In the genomic region with DNA sequence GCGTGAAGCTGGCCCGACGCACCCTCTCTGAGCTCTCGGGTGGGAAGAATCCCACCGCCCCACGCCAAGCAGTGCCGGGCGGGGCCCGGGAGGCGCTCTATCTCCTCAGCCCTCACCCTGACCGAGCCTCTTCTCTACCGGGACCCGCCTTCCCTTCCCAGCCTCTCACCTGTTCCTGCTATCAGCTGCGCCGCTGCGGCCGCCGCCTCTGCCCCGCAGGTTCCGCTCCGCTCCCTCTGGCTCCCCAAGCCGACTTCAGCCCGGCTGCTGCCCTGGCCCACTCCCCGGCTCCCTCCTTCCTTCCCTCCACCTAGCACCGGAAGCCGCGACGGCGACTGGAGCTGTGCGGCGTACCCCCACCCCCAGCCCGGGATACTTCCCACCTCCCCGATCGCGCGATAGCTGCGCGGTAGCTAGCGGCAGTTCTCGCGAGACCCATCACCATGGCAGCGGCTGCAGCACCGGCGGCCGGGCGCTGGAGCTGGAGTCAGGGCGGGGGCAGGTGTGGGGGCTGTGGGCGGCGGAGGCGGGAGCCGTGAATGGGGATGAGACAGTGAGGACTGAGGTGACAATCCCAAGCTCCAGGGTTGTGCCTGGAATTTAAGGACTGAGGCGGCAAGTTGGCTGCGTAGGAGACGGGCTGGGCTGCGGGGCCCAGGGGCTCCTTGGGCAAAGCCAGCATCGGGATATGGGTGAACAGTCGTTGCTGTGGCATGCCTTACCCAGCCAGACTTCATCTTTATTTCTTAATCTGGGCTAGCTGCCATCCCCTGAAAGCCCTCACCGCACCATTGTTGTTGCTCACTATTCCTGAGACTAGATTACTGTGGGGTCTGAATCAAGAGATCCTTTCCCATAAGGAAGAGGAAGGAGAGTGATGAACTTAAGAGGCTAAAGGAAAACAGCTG, we compare ENCODE assay signal across 8 cellular contexts. TPM values are rescaled to one million over a fixed set of nuclear protein-coding genes. Genes with fewer than 3 reads are reported as not detected.
DNase-seq lines count a peak whose midpoint lies in the region; ATAC-seq and TF ChIP-seq lines count a peak whose summit lies in the region.

TSS of gene ARF3 (minus strand) at position 347 of the 908 bp plus-strand sequence. CDS start 16,392 bp downstream, outside the sequence.

- H3K36me3 ChIP-seq in ACC112 (ENCODE audit: insufficient read depth, low read length) = peaks cover 8% of the 10 kb centered on the region; the same call in 1 of the 2 replicates
- H3K36me3 ChIP-seq in spleen = peaks cover 0 to 17% (median 6%) of the 10 kb centered on the region in 6 donors

- peak; percentile 85 for ATAC-seq in GM18873 (IDR thresholded peaks at IDR 0.05; ENCODE audit: low FRiP score, unreplicated experiment)
- ATAC-seq in HG03159 (IDR thresholded peaks at IDR 0.05; ENCODE audit: unreplicated experiment) = peak; percentile 89

- DNase-seq in NCI-H345 (lab: John Stamatoyannopoulos, UW) (peak; percentile 82), caudate nucleus (lab: John Stamatoyannopoulos, UW) (peak in 60 of 61 donors; percentile 43 to 96 (median 85)), inferior parietal cortex (ENCODE audit: extremely low spot score) (peak; percentile 84), spleen (peak; percentile 99)
- DNase-seq in activated CD4-positive, CD25-positive, alpha-beta regulatory T cell (lab: John Stamatoyannopoulos, UW) = peak; percentile 82 to 84 (median 84)

- H3K9me3 ChIP-seq in spleen = no peaks in the 10 kb centered on the region

- peaks cover 42% of the 10 kb centered on the region for H3K79me2 ChIP-seq in ACC112 (ENCODE audit: control insufficient read depth, insufficient read depth, low read length, unreplicated experiment)

- H3K27ac ChIP-seq in ACC112 (ENCODE audit: low read depth, low read length) (peak within 1 kb of the TSS; percentile 30; the same call in 1 of the 2 replicates), caudate nucleus (ENCODE audit: low read depth, low read length) (peak within 1 kb of the TSS; percentile 80), spleen (peak within 1 kb of the TSS; percentile 70 to 93 (median 86))

- peak within 1 kb of the TSS; percentile 94 for H2AFZ ChIP-seq in ACC112 (ENCODE audit: low read length, unreplicated experiment)

- TF ChIP-seq POLR2A in spleen (IDR thresholded peaks at IDR 0.05) = peak in 2 of 3 donors; percentile 54 to 56

- H3K4me1 ChIP-seq in ACC112 (ENCODE audit: control insufficient read depth, insufficient read depth, low read length, unreplicated experiment) = peaks cover 9% of the 10 kb centered on the region
- H3K4me1 ChIP-seq in spleen = peaks cover 17 to 58% (median 42%) of the 10 kb centered on the region in 6 donors

- H3K27me3 ChIP-seq in ACC112 (ENCODE audit: insufficient read depth, low read length) = no peaks in the 10 kb centered on the region
- H3K27me3 ChIP-seq in spleen (replicated peaks in 1 of 7) = no peaks in the 10 kb centered on the region

- TF ChIP-seq CTCF in spleen (IDR thresholded peaks at IDR 0.05 in 8 of 11, conservative IDR thresholded peaks at IDR 0.05 in 3 of 11) = peak in 4 of 11 experiments; percentile 40 to 51 (median 43)

- 0 to 1% (median 1%) methylated on average over 21 to 58 of the region's 58 CpGs for WGBS in spleen, 5 donors

- H3K4me3 ChIP-seq in ACC112 (ENCODE audit: low read depth, low read length) (peak within 1 kb of the TSS; percentile 81), spleen (peak within 1 kb of the TSS; percentile 89 to 100 (median 98))

- intact Hi-C loops in spleen (cut with DNase I; ENCODE audit: low total_unique reads) = no loop called here

RNA-seq across cellular contexts. Expression of gene ARF3, which starts in this region (rescaled TPM):
- 100 to 1,000 TPM in 4 of 7 donors, 10 to 100 TPM in 3; 66.8 to 152 (median 125) TPM for total RNA-seq in spleen
- 10 to 100 TPM; 22.2 to 54.1 (median 31.2) TPM for polyA plus RNA-seq in spleen

Comparison
In these comparisons a context has a peak if more than half of its experiments do, and no peak if none do; other contexts are left out.
1. Peak in every context shown above with its lines: DNase-seq, ATAC-seq, H3K4me3 ChIP-seq and H3K27ac ChIP-seq.
2. H3K27ac ChIP-seq: peak in every context shown above with its lines; median percentile 86 in spleen; 80 in caudate nucleus; 30 in ACC112.